11 cellular contexts compared by ENCODE assay signal in the genomic region with DNA sequence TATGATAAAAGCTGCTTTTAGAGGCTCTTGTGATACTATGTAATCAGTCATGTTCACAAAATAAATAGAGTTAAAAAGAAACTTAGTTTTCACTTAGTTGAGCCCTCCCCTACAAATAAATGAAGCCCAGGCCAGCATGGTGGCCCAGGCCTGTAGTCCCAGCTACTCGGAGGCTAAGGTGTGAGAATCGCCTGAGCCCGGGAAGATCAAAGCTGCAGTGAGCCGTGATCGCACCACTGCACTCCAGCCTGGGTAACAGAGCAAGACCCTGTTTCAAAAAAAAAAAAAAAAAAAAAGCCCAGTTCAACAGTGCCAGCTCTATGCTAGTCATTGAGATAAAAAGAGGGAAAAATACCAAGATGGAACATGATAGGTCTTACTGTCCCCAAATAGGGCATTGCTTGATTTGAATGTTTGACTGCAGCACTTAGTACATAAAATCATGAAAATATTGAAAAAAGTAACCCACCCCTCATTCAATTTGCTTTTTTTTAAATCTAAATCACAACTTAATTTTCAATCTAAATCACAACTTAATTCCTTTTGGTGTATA. TPM values are rescaled to one million over a fixed set of nuclear protein-coding genes. Genes with fewer than 3 reads are reported as not detected.
A peak's percentile ranks its signal among the peaks of the same experiment; 100 is the strongest.
DNase-seq lines count a peak whose midpoint lies in the region; ATAC-seq, FAIRE-seq and TF ChIP-seq lines count a peak whose summit lies in the region.
"Had no signal": no experiment of that assay in that cellular context is flagged by ENCODE, and none has a peak within 500 bp of the region (broad histone marks: within the 10 kb centered on the region; RNA-seq: fewer than 3 reads in every experiment).

No MANE protein-coding gene starts in this region.

- no peaks in the 10 kb centered on the region for H4K20me1 ChIP-seq in H1 (replicated peaks in 1 of 2; ENCODE audit: control insufficient read depth in 1 of 2, insufficient read depth in 2 of 2, low read length in 2 of 2)

- POLR2A ChIA-PET in H1 (lab: Charles Lee; ENCODE audit: partially characterized antibody) = interaction anchor here (1.2 to 3.2 kb wide), 4 partner anchors 9 to 121 kb away, joined by 3 to 12 read pairs (median 7); a partner anchor contains a TSS

- no peak overlapping the region for H2AFZ ChIP-seq in H1 (ENCODE audit: low read length)

- H3K27ac ChIP-seq in C4-2B (peak overlapping the region; percentile 84; the same call in 1 of the 2 replicates), HUES64 (ENCODE audit: low read depth, low read length) (no peak overlapping the region), H1 (ENCODE audit: low read depth, low read length) (no peak overlapping the region), ovary (no peak overlapping the region)
- H3K27ac ChIP-seq: epithelial cell of prostate had no signal

- CTCF ChIA-PET in H1 (lab: Charles Lee; ENCODE audit: partially characterized antibody) = interaction anchor here (0.6 to 6.3 kb wide), 8 partner anchors 10 to 100 kb away, joined by 3 to 82 read pairs (median 4); a partner anchor contains a TSS

- H3K23ac ChIP-seq in H1 (ENCODE audit: insufficient read length) = no peak overlapping the region

- H2BK120ac ChIP-seq in H1 (replicated peaks; ENCODE audit: low read depth, low read length) = no peak overlapping the region

- no peak overlapping the region for H2AK5ac ChIP-seq in H1 (ENCODE audit: low read depth, low read length)

- no peak for DNase-seq in H1 (ENCODE audit: low read depth in 1 of 2, low spot score in 2 of 2)
- no peak for DNase-seq in ovary
- DNase-seq in anterior cingulate cortex (lab: John Stamatoyannopoulos, UW) = no peak
- no peak for DNase-seq in SIG-M5 (lab: John Stamatoyannopoulos, UW)
- DNase-seq in NOMO-1 (lab: John Stamatoyannopoulos, UW; ENCODE audit: unreplicated experiment in 2 of 2) = no peak
- DNase-seq: GF-D8, occipital lobe had no signal

- no peak overlapping the region for H3K14ac ChIP-seq in H1 (ENCODE audit: insufficient read length)

- peak overlapping the region; percentile 79 for H3K4me3 ChIP-seq in HUES64 (ENCODE audit: low read length)
- peak overlapping the region in 1 of 4 experiments; percentile 91; a peak in 3 of 8 replicates for H3K4me3 ChIP-seq in H1 (ENCODE audit: extremely low read depth in 1 of 4, insufficient read depth in 2 of 4, low read depth in 3 of 4, low read length in 4 of 4)
- peak overlapping the region; percentile 84 for H3K4me3 ChIP-seq in ovary

- no peaks in the 10 kb centered on the region; the same call in 1 of the 2 replicates for H3K79me1 ChIP-seq in H1 (ENCODE audit: low read depth, low read length)

- H3K23me2 ChIP-seq in H1 (ENCODE audit: low read depth, low read length) = peaks cover 2% of the 10 kb centered on the region; the same call in 1 of the 2 replicates

- 92% methylated on average over 5 of the region's 5 CpGs for WGBS in HUES64
- WGBS in H1 (ENCODE audit: extremely low coverage in 1 of 2, insufficient coverage in 1 of 2, insufficient read length in 1 of 2, insufficient replicate concordance in 2 of 2, low coverage in 1 of 2, low lambda C conversion rate in 2 of 2, missing lambda C conversion rate in 1 of 2), 2 experiments = 92% methylated on average over 5 of the region's 5 CpGs; no CpG with 5 or more reads in 1 of the 2 experiments
- 56 to 74% (median 73%) methylated on average over 5 of the region's 5 CpGs for WGBS in ovary, 3 donors

- no peak overlapping the region for H4K91ac ChIP-seq in H1 (replicated peaks; ENCODE audit: insufficient read length, low read length)

- H4K5ac ChIP-seq in H1 (ENCODE audit: insufficient read length, low read depth, low read length) = no peak overlapping the region

- peaks cover 0 to 24% of the 10 kb centered on the region in 2 experiments for H3K79me2 ChIP-seq in H1 (ENCODE audit: control insufficient read depth in 1 of 2, insufficient read depth in 2 of 2, low read length in 2 of 2)

- TF ChIP-seq CTCF in C4-2B (conservative IDR thresholded peaks at IDR 0.05) (no peak), H1 (IDR thresholded peaks at IDR 0.05; ENCODE audit: control extremely low read depth in 1 of 3, insufficient read depth in 1 of 3, low read depth in 1 of 3, low read length in 3 of 3) (no peak), ovary (IDR thresholded peaks at IDR 0.05) (no peak)

- ATAC-seq in activated T-helper 17 cell treated with anti-CD3 and anti-CD28 coated beads, Interleukin-2, amount 50 U/mL, for 72 hours (replicated peaks) = no peak

- H3K27me3 Mint-ChIP-seq in activated T-helper 17 cell treated with anti-CD3 and anti-CD28 coated beads, Interleukin-2, amount 50 U/mL, for 72 hours = no peaks in the 10 kb centered on the region

- peaks cover 41% of the 10 kb centered on the region for H3K36me3 ChIP-seq in HUES64 (ENCODE audit: insufficient read depth, low read length)
- peaks cover 2 to 23% (median 14%) of the 10 kb centered on the region in 4 experiments; a peak in 7 of 8 replicates for H3K36me3 ChIP-seq in H1 (ENCODE audit: control insufficient read depth in 2 of 4, insufficient read depth in 4 of 4, low read length in 3 of 4)
- no peaks in the 10 kb centered on the region for H3K36me3 ChIP-seq in ovary

- H3K4me1 Mint-ChIP-seq in activated T-helper 17 cell treated with anti-CD3 and anti-CD28 coated beads, Interleukin-2, amount 50 U/mL, for 72 hours = peaks cover 15% of the 10 kb centered on the region

- H2BK20ac ChIP-seq in H1 (ENCODE audit: low read length) = no peak overlapping the region

- H2BK15ac ChIP-seq in H1 (ENCODE audit: low read length) = no peak overlapping the region

- H3K9ac ChIP-seq in HUES64 (ENCODE audit: low read depth, low read length) (no peak overlapping the region), H1 (replicated peaks in 1 of 4; ENCODE audit: extremely low read depth in 1 of 4, low read depth in 3 of 4, low read length in 3 of 4) (peak overlapping the region in 1 of 4 experiments; percentile 39; a peak in 1 of 7 replicates)

- TF ChIP-seq POLR2A in H1 (IDR thresholded peaks at IDR 0.05; ENCODE audit: control extremely low read depth in 1 of 2, low read depth in 2 of 2, low read length in 2 of 2) = no peak
- TF ChIP-seq POLR2A in ovary (IDR thresholded peaks at IDR 0.05) = no peak

- H3K56ac ChIP-seq in H1 (replicated peaks; ENCODE audit: insufficient read length, low read depth, low read length) = no peak overlapping the region

- H3K9me3 ChIP-seq in HUES64 (ENCODE audit: insufficient read depth, low read depth, low read length) (no peaks in the 10 kb centered on the region), H1 (ENCODE audit: insufficient read depth in 2 of 2, low read depth in 1 of 2, low read length in 1 of 2) (no peaks in the 10 kb centered on the region), ovary (no peaks in the 10 kb centered on the region)

- no peak overlapping the region for H3K18ac ChIP-seq in H1 (ENCODE audit: extremely low read depth, low read length)

- H3K4me1 ChIP-seq in HUES64 (ENCODE audit: insufficient read depth, low read length) = no peaks in the 10 kb centered on the region
- H3K4me1 ChIP-seq in H1 (replicated peaks in 1 of 4; ENCODE audit: control insufficient read depth in 3 of 4, insufficient read depth in 4 of 4, low read length in 3 of 4) = peaks cover 0 to 5% (median 0%) of the 10 kb centered on the region in 4 experiments; a peak in 2 of 7 replicates
- H3K4me1 ChIP-seq in ovary (ENCODE audit: insufficient read depth) = peaks cover 10% of the 10 kb centered on the region

- H3K36me3 Mint-ChIP-seq in activated T-helper 17 cell treated with anti-CD3 and anti-CD28 coated beads, Interleukin-2, amount 50 U/mL, for 72 hours (ENCODE audit: low read depth) = peaks cover 41% of the 10 kb centered on the region

- FAIRE-seq in H1 (lab: Jason Lieb, UNC) = no peak

- H3K4ac ChIP-seq in H1 (replicated peaks; ENCODE audit: insufficient read length, low read depth, low read length) = no peak overlapping the region

- H3K4me3 Mint-ChIP-seq in activated T-helper 17 cell treated with anti-CD3 and anti-CD28 coated beads, Interleukin-2, amount 50 U/mL, for 72 hours = no peak overlapping the region

- H4K8ac ChIP-seq in H1 (ENCODE audit: extremely low read depth, insufficient read depth, low read length) = no peak overlapping the region

- H3K4me2 ChIP-seq in H1 (ENCODE audit: insufficient read depth in 1 of 2, low read depth in 2 of 2, low read length in 2 of 2) = peak overlapping the region; percentile 92 to 94

- TF ChIP-seq RAD21 in H1 (IDR thresholded peaks at IDR 0.05 in 1 of 2, conservative IDR thresholded peaks at IDR 0.05 in 1 of 2; ENCODE audit: low read depth in 2 of 2, low read length in 2 of 2) = no peak

- no peak overlapping the region for H3K27ac Mint-ChIP-seq in activated T-helper 17 cell treated with anti-CD3 and anti-CD28 coated beads, Interleukin-2, amount 50 U/mL, for 72 hours

- H2BK5ac ChIP-seq in H1 (ENCODE audit: low read depth, low read length) = no peak overlapping the region

- TF ChIP-seq EP300 in H1 (IDR thresholded peaks at IDR 0.05; ENCODE audit: borderline replicate concordance in 1 of 2, low read depth in 2 of 2, low read length in 2 of 2) (no peak), ovary (IDR thresholded peaks at IDR 0.05) (no peak)

- H3K9me3 Mint-ChIP-seq in activated T-helper 17 cell treated with anti-CD3 and anti-CD28 coated beads, Interleukin-2, amount 50 U/mL, for 72 hours = no peaks in the 10 kb centered on the region

- no peak overlapping the region for H2BK12ac ChIP-seq in H1 (ENCODE audit: low read depth, low read length)

- H3K27me3 ChIP-seq in HUES64 (ENCODE audit: insufficient read depth, low read length) (no peaks in the 10 kb centered on the region), H1 (replicated peaks in 1 of 4; ENCODE audit: control insufficient read depth in 3 of 4, extremely low read depth in 1 of 4, insufficient read depth in 3 of 4, low read length in 3 of 4) (no peaks in the 10 kb centered on the region), ovary (no peaks in the 10 kb centered on the region)

- intact Hi-C loops in ovary (cut with DNase I) = loop anchor here in 2 of 4 donors (5.0 kb wide), 3 partner anchors 35 to 85 kb away; a partner anchor contains a TSS

RNA-seq across cellular contexts. Expression of a gene that starts 1.5 kb away (rescaled TPM):
- polyA plus RNA-seq in HUES64 (2013, experiment 1 of 2) = 48.7 TPM
- 48.1 TPM for polyA plus RNA-seq in HUES64 (2013, experiment 2 of 2)
- 37.7 and 44.8 TPM in 2 replicates for total RNA-seq in H1 (2021; fragmentation: NEBNext Ultra II Directional; extraction: Animal tissue kit (Norgen Biotek cat#: 25700))
- polyA plus RNA-seq in H1 (2011; rRNA removed) (7.1 and 14.1 TPM in 2 replicates), ovary (10 to 100 TPM; 41.9 to 43.4 TPM)
- polyA plus RNA-seq in H1 (2011; cell fraction: cytosol; rRNA removed) = 25.6 TPM
- 5.2 TPM for polyA plus RNA-seq in H1 (2011; cell fraction: nucleus; rRNA removed)
- polyA plus RNA-seq in H1 (2012, experiment 1 of 2) = 22.2 to 46.5 TPM (median 24.8 TPM) in 4 replicates
- polyA plus RNA-seq in H1 (2012, experiment 2 of 2) = 4.0 TPM
- 60.0 TPM for polyA plus RNA-seq in H1 (2013, experiment 1 of 2)
- 64.5 TPM for polyA plus RNA-seq in H1 (2013, experiment 2 of 2)
- 17.7 and 24.4 TPM in 2 replicates for polyA minus RNA-seq in H1 (2011; rRNA and poly(A)+ RNA removed)
- 82.5 TPM for polyA minus RNA-seq in H1 (2011; cell fraction: cytosol; rRNA and poly(A)+ RNA removed)
- polyA minus RNA-seq in H1 (2011; cell fraction: nucleus; rRNA and poly(A)+ RNA removed) = 14.6 TPM
- total RNA-seq in ovary = 10 to 100 TPM; 38.5 to 61.9 (median 47.3) TPM
- total RNA-seq in activated T-helper 17 cell treated with anti-CD3 and anti-CD28 coated beads, Interleukin-2, amount 50 U/mL, for 72 hours = 10 to 100 TPM; 48.4 to 76.7 TPM

RNA-seq across cellular contexts. Expression of a gene that starts 11.7 kb away (rescaled TPM):
- polyA plus RNA-seq in HUES64 (2013, experiment 1 of 2) = 1.1 TPM
- polyA plus RNA-seq in HUES64 (2013, experiment 2 of 2) = 0.95 TPM
- 1.5 and 1.7 TPM in 2 replicates for total RNA-seq in H1 (2021; fragmentation: NEBNext Ultra II Directional; extraction: Animal tissue kit (Norgen Biotek cat#: 25700))
- polyA plus RNA-seq in H1 (2011; rRNA removed) (0.47 and 0.56 TPM in 2 replicates), ovary (1 to 10 TPM; 3.6 to 7.4 TPM)
- 0.97 TPM for polyA plus RNA-seq in H1 (2011; cell fraction: cytosol; rRNA removed)
- polyA plus RNA-seq in H1 (2011; cell fraction: nucleus; rRNA removed) = 1.2 TPM
- polyA plus RNA-seq in H1 (2012, experiment 1 of 2) = 0.31 to 1.0 TPM (median 0.70 TPM) in 4 replicates
- polyA plus RNA-seq in H1 (2012, experiment 2 of 2) = not detected
- 1.1 TPM for polyA plus RNA-seq in H1 (2013, experiment 1 of 2)
- 1.2 TPM for polyA plus RNA-seq in H1 (2013, experiment 2 of 2)
- 1.3 TPM in 2 replicates for polyA minus RNA-seq in H1 (2011; rRNA and poly(A)+ RNA removed)
- 1.1 TPM for polyA minus RNA-seq in H1 (2011; cell fraction: cytosol; rRNA and poly(A)+ RNA removed)
- 4.2 TPM for polyA minus RNA-seq in H1 (2011; cell fraction: nucleus; rRNA and poly(A)+ RNA removed)
- 10 to 100 TPM in 6 of 7 donors, 1 to 10 TPM in 1; 9.9 to 23.2 (median 17.9) TPM for total RNA-seq in ovary
- 1 to 10 TPM; 4.2 to 4.4 TPM for total RNA-seq in activated T-helper 17 cell treated with anti-CD3 and anti-CD28 coated beads, Interleukin-2, amount 50 U/mL, for 72 hours
